Comparison of ENCODE assay signal across 8 cellular contexts in the genomic region with DNA sequence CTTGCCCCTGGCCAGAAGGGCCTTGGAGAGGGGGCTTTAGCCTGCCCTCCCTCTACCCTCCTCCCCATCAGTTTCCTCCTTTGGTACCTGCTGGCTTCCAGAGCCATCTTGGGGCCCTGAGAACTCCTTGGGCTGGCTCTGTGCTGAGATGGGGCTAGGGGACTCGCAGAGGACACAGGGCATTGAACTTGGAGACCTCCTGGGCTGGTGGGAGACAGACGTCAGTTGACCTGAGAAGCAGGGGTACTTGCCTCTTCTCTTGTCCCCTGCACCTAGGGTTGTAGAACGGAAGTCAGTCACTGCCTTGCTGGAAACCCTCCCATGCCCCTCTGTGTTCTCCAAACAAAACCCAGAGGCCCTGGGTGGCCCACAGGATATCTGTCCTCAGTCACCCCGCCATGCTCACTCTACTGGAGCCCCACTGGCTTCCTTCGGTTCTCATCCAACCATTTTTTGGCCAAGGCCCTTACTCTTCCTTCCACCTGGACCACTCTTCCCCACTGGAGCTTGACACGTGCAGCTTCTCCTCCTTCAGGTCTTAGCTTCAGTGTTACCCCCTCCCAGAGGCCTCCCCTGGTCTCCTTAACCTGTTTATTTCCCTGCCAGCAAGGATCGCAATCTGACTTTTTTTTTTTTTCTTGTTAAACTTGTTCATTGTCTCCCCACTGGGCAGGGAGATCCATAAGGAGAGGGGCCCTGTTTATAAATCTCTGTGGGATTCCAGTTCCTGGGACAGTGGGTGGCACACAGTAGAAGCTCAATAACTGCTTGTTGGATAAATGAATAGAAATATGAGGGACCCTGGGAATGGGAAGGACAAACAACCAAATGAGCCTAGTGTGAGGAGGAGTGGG. TPM values are rescaled to one million over a fixed set of nuclear protein-coding genes. Genes with fewer than 3 reads are reported as not detected.
DNase-seq lines count a peak whose midpoint lies in the region; ATAC-seq and TF ChIP-seq lines count a peak whose summit lies in the region.

No MANE protein-coding gene starts in this region.

- no peaks in the 10 kb centered on the region for H4K20me1 ChIP-seq in HCT116 (ENCODE audit: insufficient read depth)
- no peaks in the 10 kb centered on the region for H4K20me1 ChIP-seq in neural cell (ENCODE audit: insufficient read depth)

- CTCF ChIA-PET in HCT116 (lab: Charles Lee) = no interaction called here

- H3K27me3 ChIP-seq in HCT116 (ENCODE audit: insufficient read depth, low read length) (no peaks in the 10 kb centered on the region), neural cell (ENCODE audit: insufficient read depth, low read depth, low read length) (no peaks in the 10 kb centered on the region)

- H3K27ac ChIP-seq in HCT116 (ENCODE audit: low read depth, low read length) = peak overlapping the region; percentile 84
- H3K27ac ChIP-seq in neural cell (ENCODE audit: low read length) = peak overlapping the region; percentile 61

- no TSS peak for BruUV-seq in HCT116 (replicated peaks; lab: Mats Ljungman, UMichigan)

- H3K4me2 ChIP-seq in HCT116 (ENCODE audit: low read length) (peak overlapping the region; percentile 79), neural cell (ENCODE audit: low read length) (peak overlapping the region; percentile 88)

- TF ChIP-seq POLR2A in HCT116 (IDR thresholded peaks at IDR 0.05; ENCODE audit: borderline replicate concordance, extremely low read depth, insufficient read depth, insufficient read length) = no peak

- ATAC-seq in GM18498 (IDR thresholded peaks at IDR 0.05; ENCODE audit: unreplicated experiment) = peak; percentile 9
- ATAC-seq in HCT116 = no peak; the same call in 1 of the 2 replicates
- ATAC-seq in HG03457 (IDR thresholded peaks at IDR 0.05; ENCODE audit: unreplicated experiment) = no peak

- DNase-seq in HCT116 (ENCODE audit: low read depth, low spot score) (no peak), RKO (ENCODE audit: low spot score) (peak; percentile 47), dermis blood vessel endothelial cell (peak; percentile 15), NCI-H524 treated with DMSO at 0.1 percent for 48 hours (lab: John Stamatoyannopoulos, UW) (no peak), dedifferentiated amniotic fluid mesenchymal stem cell (ENCODE audit: extremely low spot score) (no peak)

- TF ChIP-seq CTCF in HCT116 (IDR thresholded peaks at IDR 0.05 in 2 of 3, conservative IDR thresholded peaks at IDR 0.05 in 1 of 3; ENCODE audit: borderline replicate concordance in 1 of 3, insufficient read depth in 1 of 3, low read depth in 2 of 3, low read length in 2 of 3) = no peak
- TF ChIP-seq CTCF in neural cell (IDR thresholded peaks at IDR 0.05; ENCODE audit: poor library complexity, severe bottlenecking) = no peak

- peak overlapping the region; percentile 98 for H3K4me3 ChIP-seq in HCT116 (replicated peaks in 1 of 2; ENCODE audit: low read depth in 1 of 2, low read length in 2 of 2)
- peak overlapping the region; percentile 99 for H3K4me3 ChIP-seq in neural cell (ENCODE audit: low read length)

- peaks cover 15 to 26% of the 10 kb centered on the region in 2 experiments; a peak in 2 of 4 replicates for H3K36me3 ChIP-seq in HCT116 (ENCODE audit: control insufficient read depth in 1 of 2, insufficient read depth in 2 of 2, low read length in 2 of 2)
- no peaks in the 10 kb centered on the region for H3K36me3 ChIP-seq in neural cell (ENCODE audit: insufficient read depth, low read length)

- 0 out of 4 replicates have a peak, but pooled peaks cover 0 to 1% of the 10 kb centered on the region in 2 experiments for H3K9me3 ChIP-seq in HCT116 (ENCODE audit: control insufficient read depth in 1 of 2, insufficient read depth in 1 of 2, low read depth in 1 of 2, low read length in 2 of 2)
- H3K9me3 ChIP-seq in neural cell (ENCODE audit: low read length) = no peaks in the 10 kb centered on the region

- RAD21 ChIA-PET in HCT116 (lab: Charles Lee; ENCODE audit: low non-redundant PET in 1 of 2, low total read pairs in 2 of 2, uncharacterized antibody in 2 of 2, unreplicated experiment in 2 of 2) = no interaction called here

- H3K4me1 ChIP-seq in HCT116 (ENCODE audit: control insufficient read depth in 1 of 2, insufficient read depth in 2 of 2, low read length in 2 of 2) = peaks cover 9 to 27% of the 10 kb centered on the region in 2 experiments; a peak in 3 of 4 replicates

- peaks cover 5% of the 10 kb centered on the region for H3F3A ChIP-seq in neural cell (ENCODE audit: insufficient read depth, low read length, poor library complexity, severe bottlenecking)

- H3K9ac ChIP-seq in HCT116 (ENCODE audit: low read length) (peak overlapping the region; percentile 98), neural cell (ENCODE audit: low read length) (peak overlapping the region; percentile 87)

- no peak for TF ChIP-seq RAD21 in HCT116 (IDR thresholded peaks at IDR 0.05; ENCODE audit: low read depth)
- TF ChIP-seq RAD21 in neural cell (conservative IDR thresholded peaks at IDR 0.05) = no peak

- POLR2A ChIA-PET in HCT116 (lab: Charles Lee) = interaction anchor here (0.8 to 1.0 kb wide), 2 partner anchors 9 to 24 kb away, joined by 3 read pairs; no protein-coding TSS in a partner anchor

- H2AFZ ChIP-seq in HCT116 (ENCODE audit: low read depth, low read length, poor library complexity, severe bottlenecking) (no peak overlapping the region), neural cell (ENCODE audit: low read depth, low read length) (peak overlapping the region; percentile 98)

- intact Hi-C loops in HCT116 (cut with micrococcal nuclease) = no loop called here

- peaks cover 45% of the 10 kb centered on the region for H3K79me2 ChIP-seq in HCT116 (ENCODE audit: insufficient read depth, low read length)
- peaks cover 25% of the 10 kb centered on the region for H3K79me2 ChIP-seq in neural cell (replicated peaks; ENCODE audit: insufficient read depth, low read length)

- no peak for TF ChIP-seq EP300 in neural cell (conservative IDR thresholded peaks at IDR 0.05; ENCODE audit: poor library complexity, severe bottlenecking)

- H3K9me2 ChIP-seq in HCT116 (ENCODE audit: insufficient read depth) (no peaks in the 10 kb centered on the region), neural cell (ENCODE audit: insufficient read depth, low read length) (no peaks in the 10 kb centered on the region)

TF ChIP-seq in HCT116, 20 proteins besides CTCF, POLR2A, EP300 and RAD21 (continues in another document):
- TF ChIP-seq EZH2 (IDR thresholded peaks at IDR 0.05) = no peak
- TF ChIP-seq POLR2AphosphoS5 (IDR thresholded peaks at IDR 0.05; ENCODE audit: low read depth, low read length) = peak; percentile 77
- TF ChIP-seq JUND (IDR thresholded peaks at IDR 0.05) = no peak

TF ChIP-seq in neural cell, 6 proteins besides CTCF, POLR2A, EP300 and RAD21:
- no peak for TF ChIP-seq TAF1 (IDR thresholded peaks at IDR 0.05; ENCODE audit: low read depth)
- TF ChIP-seq REST (IDR thresholded peaks at IDR 0.05; ENCODE audit: borderline replicate concordance) = no peak
- TF ChIP-seq POLR2AphosphoS5 (IDR thresholded peaks at IDR 0.05) = no peak
- TF ChIP-seq MXI1 (conservative IDR thresholded peaks at IDR 0.05; ENCODE audit: poor library complexity, severe bottlenecking) = no peak
- TF ChIP-seq EZH2 (IDR thresholded peaks at IDR 0.05; ENCODE audit: borderline replicate concordance, insufficient read depth, low read length, poor library complexity, severe bottlenecking) = no peak
- TF ChIP-seq SMC3 (conservative IDR thresholded peaks at IDR 0.05; ENCODE audit: poor library complexity) = no peak

RNA-seq across cellular contexts. Expression of gene RBCK1, which starts 1.0 kb away (rescaled TPM):
- total RNA-seq in HCT116 (2021; ENCODE audit: unreplicated experiment) (180 TPM), dermis blood vessel endothelial cell (111 and 116 TPM in 2 replicates)
- 404 and 522 TPM in 2 replicates for polyA plus RNA-seq in HCT116 (2012)
- 38.4 and 60.2 TPM in 2 replicates for polyA plus RNA-seq in neural cell
- 23.1 and 23.2 TPM in 2 replicates for polyA minus RNA-seq in neural cell

RNA-seq across cellular contexts. Expression of gene TRIB3, which starts 28.5 kb away (rescaled TPM):
- 113 TPM for total RNA-seq in HCT116 (2021; ENCODE audit: unreplicated experiment)
- polyA plus RNA-seq in HCT116 (2012) = 184 and 189 TPM in 2 replicates
- total RNA-seq in dermis blood vessel endothelial cell = 49.2 and 62.1 TPM in 2 replicates
- 6.0 and 6.8 TPM in 2 replicates for polyA plus RNA-seq in neural cell
- 9.0 and 9.7 TPM in 2 replicates for polyA minus RNA-seq in neural cell

RNA-seq across cellular contexts. Expression of gene TBC1D20, which starts 53.3 kb away (rescaled TPM):
- total RNA-seq in HCT116 (2021; ENCODE audit: unreplicated experiment) (32.3 TPM), dermis blood vessel endothelial cell (30.5 and 33.0 TPM in 2 replicates)
- 30.9 and 31.8 TPM in 2 replicates for polyA plus RNA-seq in HCT116 (2012)
- 25.1 and 28.4 TPM in 2 replicates for polyA plus RNA-seq in neural cell
- polyA minus RNA-seq in neural cell = 26.8 and 27.6 TPM in 2 replicates

Comparison
In these comparisons a context has a peak if more than half of its experiments do, and no peak if none do; other contexts are left out.
1. DNase-seq: peak in RKO (single experiment) and dermis blood vessel endothelial cell (single experiment); none in HCT116 (single experiment), NCI-H524 treated with DMSO at 0.1 percent for 48 hours (single experiment) and dedifferentiated amniotic fluid mesenchymal stem cell (single experiment).